18 cellular contexts compared by ENCODE assay signal in genomic region chr6:92681401-92681800, GRCh38.
DNase-seq lines count a peak whose midpoint lies in the region; ATAC-seq and TF ChIP-seq lines count a peak whose summit lies in the region.
"Had no signal": no experiment of that assay in that cellular context is flagged by ENCODE, and none has a peak within 500 bp of the region (broad histone marks: within the 10 kb centered on the region; RNA-seq: fewer than 3 reads in every experiment).

No MANE protein-coding gene starts in this region.

- no peaks in the 10 kb centered on the region for H3K36me3 ChIP-seq in PC-3 (ENCODE audit: low read depth, low read length)
- H3K36me3 ChIP-seq: BLaER1 treated with 17β-estradiol and CSF1 and Interleukin-3, amounts not matched to agents 10 nM and 100 nM had no signal

- no peak overlapping the region for H3K4me3 ChIP-seq in PC-3 (ENCODE audit: low read length)
- H3K4me3 ChIP-seq: BLaER1 treated with 17β-estradiol and CSF1 and Interleukin-3, amounts not matched to agents 10 nM and 100 nM had no signal

- no peaks in the 10 kb centered on the region for H4K20me1 ChIP-seq in PC-3 (ENCODE audit: low read length)
- H4K20me1 ChIP-seq: BLaER1 treated with 17β-estradiol and CSF1 and Interleukin-3, amounts not matched to agents 10 nM and 100 nM had no signal

- H3K9ac ChIP-seq in PC-3 (ENCODE audit: low read length): no peak overlapping the region
- H3K9ac ChIP-seq: BLaER1 treated with 17β-estradiol and CSF1 and Interleukin-3, amounts not matched to agents 10 nM and 100 nM had no signal

- no peaks in the 10 kb centered on the region for H3K9me2 ChIP-seq in PC-3 (replicated peaks; ENCODE audit: low read length)

- BruUV-seq in PC-3 (replicated peaks; lab: Mats Ljungman, UMichigan): no TSS peak

- H3K27ac ChIP-seq in PC-3 (ENCODE audit: low read length): peak overlapping the region; percentile 44
- H3K27ac ChIP-seq: BLaER1 treated with 17β-estradiol and CSF1 and Interleukin-3, amounts not matched to agents 10 nM and 100 nM; HL-60 had no signal

- H3K27me3 ChIP-seq in PC-3 (ENCODE audit: low read length): no peaks in the 10 kb centered on the region
- H3K27me3 ChIP-seq: BLaER1 treated with 17β-estradiol and CSF1 and Interleukin-3, amounts not matched to agents 10 nM and 100 nM had no signal

- POLR2A ChIA-PET in PC-3 (lab: Charles Lee; ENCODE audit: unreplicated experiment): no interaction called here

- intact Hi-C loops in PC-3 (cut with micrococcal nuclease) (loop anchor here (1.0 to 5.0 kb wide), 2 partner anchors 82 to 96 kb away; no protein-coding TSS in a partner anchor), left ventricle myocardium superior (cut with micrococcal nuclease) (no loop called here)

- no peak for TF ChIP-seq CTCF in PC-3 (conservative IDR thresholded peaks at IDR 0.05; ENCODE audit: low read depth, low read length)

- H3K9me3 ChIP-seq in PC-3 (ENCODE audit: low read length): no peaks in the 10 kb centered on the region

- H3K79me2 ChIP-seq in PC-3 (ENCODE audit: low read length): no peaks in the 10 kb centered on the region

- CTCF ChIA-PET in PC-3 (lab: Charles Lee): no interaction called here

- H2AFZ ChIP-seq in PC-3 (ENCODE audit: low read length): no peak overlapping the region

- H3F3A ChIP-seq in PC-3 (ENCODE audit: low read length, unreplicated experiment): no peaks in the 10 kb centered on the region

- no peak overlapping the region for H3K4me2 ChIP-seq in PC-3 (ENCODE audit: low read length)
- H3K4me2 ChIP-seq: BLaER1 treated with 17β-estradiol and CSF1 and Interleukin-3, amounts not matched to agents 10 nM and 100 nM had no signal

- DNase-seq in DMS53 (lab: John Stamatoyannopoulos, UW): peak; percentile 11
- DNase-seq in DMS53 treated with DMSO at 0.1 percent for 48 hours (lab: John Stamatoyannopoulos, UW; ENCODE audit: unreplicated experiment): no peak
- peak; percentile 60 for DNase-seq in NCI-H526 treated with DMSO at 0.1 percent for 48 hours (lab: John Stamatoyannopoulos, UW)
- peak; percentile 49 for DNase-seq in PC-3
- no peak for DNase-seq in activated CD4-positive, alpha-beta T cell treated with anti-CD3 and anti-CD28 coated beads for 1 hour
- no peak for DNase-seq in left ventricle myocardium superior
- DNase-seq: 8988T; CD8-positive, alpha-beta T cell; DMS 273 treated with DMSO at 0.1 percent for 48 hours; DMS79; GDM1; GOT3; H7; HFFc6 had no signal

- ATAC-seq in PC-3 (peak; percentile 82), GM19463 (IDR thresholded peaks at IDR 0.05; ENCODE audit: unreplicated experiment) (no peak), left ventricle myocardium superior (no peak)
- ATAC-seq: CD8-positive, alpha-beta T cell; HCT116 had no signal

- peaks cover 26% of the 10 kb centered on the region for H3K4me1 ChIP-seq in PC-3 (ENCODE audit: insufficient read depth, low read length)

Comparison
In these comparisons a context has a peak if more than half of its experiments do, and no peak if none do; other contexts are left out.
1. DNase-seq: peak in DMS53 (single experiment), NCI-H526 treated with DMSO at 0.1 percent for 48 hours (single experiment) and PC-3 (single experiment); none in DMS53 treated with DMSO at 0.1 percent for 48 hours (single experiment), activated CD4-positive, alpha-beta T cell treated with anti-CD3 and anti-CD28 coated beads for 1 hour (single experiment) and left ventricle myocardium superior (single experiment).